ENCODE assay signal across 8 cellular contexts in genomic region chr16:719815-720506, GRCh38. TPM values are rescaled to one million over a fixed set of nuclear protein-coding genes. Genes with fewer than 3 reads are reported as not detected.
A peak's percentile ranks its signal among the peaks of the same experiment; 100 is the strongest.
DNase-seq lines count a peak whose midpoint lies in the region; ATAC-seq and TF ChIP-seq lines count a peak whose summit lies in the region.

No MANE protein-coding gene starts in this region.

- H3K9me3 Mint-ChIP-seq in CD4-positive, alpha-beta T cell, result no peaks in the 10 kb centered on the region
- H3K9me3 Mint-ChIP-seq in activated naive CD4-positive, alpha-beta T cell treated with anti-CD3 and anti-CD28 coated beads, Interleukin-2, amount 10 ng/mL, durations not matched to agents 7 days and 5 days, result no peaks in the 10 kb centered on the region

- CTCF ChIA-PET in CD4-positive, alpha-beta T cell (lab: Charles Lee), result interaction anchor here (2.3 kb wide), 1 partner anchor 21 kb away, joined by 9 read pairs; the partner anchor contains the start of gene CIAO3
- CTCF ChIA-PET in activated naive CD4-positive, alpha-beta T cell treated with anti-CD3 and anti-CD28 coated beads, Interleukin-2, amount 10 ng/mL, durations not matched to agents 7 days and 5 days (lab: Charles Lee), result interaction anchor here (0.7 to 1.7 kb wide), 10 partner anchors 8 to 457 kb away, joined by 3 to 7 read pairs (median 4); no protein-coding TSS in a partner anchor

- peaks cover 10% of the 10 kb centered on the region; the same call in 1 of the 2 replicates for H3F3A ChIP-seq in MM.1S (ENCODE audit: insufficient read depth, low read length)

- H3K9me3 ChIP-seq in CD4-positive, alpha-beta T cell (ENCODE audit: control insufficient read depth, low read length), result no peaks in the 10 kb centered on the region
- H3K9me3 ChIP-seq in MM.1S (replicated peaks; ENCODE audit: insufficient read depth, low read length) (no peaks in the 10 kb centered on the region), iPS-18c (ENCODE audit: control insufficient read depth, insufficient read depth, low read length) (no peaks in the 10 kb centered on the region), stomach smooth muscle (ENCODE audit: control insufficient read depth in 2 of 2, low read length in 2 of 2) (no peaks in the 10 kb centered on the region)

- no peaks in the 10 kb centered on the region for H3K9me2 ChIP-seq in MM.1S (replicated peaks; ENCODE audit: insufficient read depth, low read length)

- H3K36me3 Mint-ChIP-seq in CD4-positive, alpha-beta T cell (ENCODE audit: low read depth), result no peaks in the 10 kb centered on the region
- H3K36me3 Mint-ChIP-seq in activated naive CD4-positive, alpha-beta T cell treated with anti-CD3 and anti-CD28 coated beads, Interleukin-2, amount 10 ng/mL, durations not matched to agents 7 days and 5 days, result no peaks in the 10 kb centered on the region

- no peaks in the 10 kb centered on the region for H4K20me1 ChIP-seq in MM.1S (ENCODE audit: insufficient read depth, low read length)

- peaks cover 9% of the 10 kb centered on the region; the same call in 1 of the 2 replicates for H3K79me2 ChIP-seq in MM.1S (ENCODE audit: low read length)

- intact Hi-C loops in CD4-positive, alpha-beta T cell (cut with DNase I, micrococcal nuclease), result no loop called here

- peaks cover 7% of the 10 kb centered on the region for H3K27me3 ChIP-seq in CD4-positive, alpha-beta T cell (ENCODE audit: control insufficient read depth, insufficient read depth, low read length)
- H3K27me3 ChIP-seq in MM.1S (replicated peaks; ENCODE audit: insufficient read depth, low read length), result peaks cover 25% of the 10 kb centered on the region
- peaks cover 2 to 13% of the 10 kb centered on the region in 2 donors for H3K27me3 ChIP-seq in stomach smooth muscle (ENCODE audit: control insufficient read depth in 1 of 2, insufficient read depth in 2 of 2, low read length in 2 of 2)

- peak overlapping the region; percentile 91 for H2AFZ ChIP-seq in MM.1S (ENCODE audit: low read length)

- peaks cover 21% of the 10 kb centered on the region for H3K4me1 Mint-ChIP-seq in CD4-positive, alpha-beta T cell (ENCODE audit: low read depth)
- H3K4me1 Mint-ChIP-seq in activated naive CD4-positive, alpha-beta T cell treated with anti-CD3 and anti-CD28 coated beads, Interleukin-2, amount 10 ng/mL, durations not matched to agents 7 days and 5 days, result peaks cover 25% of the 10 kb centered on the region

- no peak for DNase-seq in CD4-positive, alpha-beta T cell
- no peak for DNase-seq in MM.1S
- peak; percentile 55 for DNase-seq in activated naive CD4-positive, alpha-beta T cell treated with anti-CD3 and anti-CD28 coated beads, Interleukin-2, amount 10 ng/mL, durations not matched to agents 7 days and 5 days
- DNase-seq in NCI-H128 (lab: John Stamatoyannopoulos, UW; ENCODE audit: unreplicated experiment), result no peak

- H3K27ac Mint-ChIP-seq in CD4-positive, alpha-beta T cell, result peak overlapping the region; percentile 68
- peak overlapping the region; percentile 63 for H3K27ac Mint-ChIP-seq in activated naive CD4-positive, alpha-beta T cell treated with anti-CD3 and anti-CD28 coated beads, Interleukin-2, amount 10 ng/mL, durations not matched to agents 7 days and 5 days

- H3K36me3 ChIP-seq in MM.1S (replicated peaks; ENCODE audit: insufficient read depth, low read length) (no peaks in the 10 kb centered on the region), stomach smooth muscle (ENCODE audit: control insufficient read depth in 2 of 2, insufficient read depth in 2 of 2, low read length in 2 of 2) (no peaks in the 10 kb centered on the region)

- peak; percentile 27 for ATAC-seq in CD4-positive, alpha-beta T cell (ENCODE audit: poor library complexity)
- ATAC-seq in GM18858 (IDR thresholded peaks at IDR 0.05; ENCODE audit: unreplicated experiment), result peak; percentile 9
- no peak for ATAC-seq in GM18867 (IDR thresholded peaks at IDR 0.05; ENCODE audit: unreplicated experiment)

- H3K4me1 ChIP-seq in MM.1S (ENCODE audit: low read length) (peaks cover 9% of the 10 kb centered on the region; the same call in 1 of the 2 replicates), stomach smooth muscle (ENCODE audit: control insufficient read depth, insufficient read depth, low read length) (peaks cover 59% of the 10 kb centered on the region)

- H3K9ac ChIP-seq in MM.1S (ENCODE audit: low read length) (peak overlapping the region; percentile 87; the same call in 1 of the 2 replicates), stomach smooth muscle (ENCODE audit: low read length in 2 of 2) (peak overlapping the region; percentile 72 to 73)

- POLR2A ChIA-PET in CD4-positive, alpha-beta T cell (lab: Charles Lee), result interaction anchor here (0.6 to 2.5 kb wide), 10 partner anchors 8 to 245 kb away, joined by 3 to 20 read pairs (median 4); partner anchors contain the start of genes CIAO3 and STUB1

- no peaks in the 10 kb centered on the region for H3K27me3 Mint-ChIP-seq in CD4-positive, alpha-beta T cell
- H3K27me3 Mint-ChIP-seq in activated naive CD4-positive, alpha-beta T cell treated with anti-CD3 and anti-CD28 coated beads, Interleukin-2, amount 10 ng/mL, durations not matched to agents 7 days and 5 days, result peaks cover 76% of the 10 kb centered on the region

- no peak for TF ChIP-seq CTCF in CD4-positive, alpha-beta T cell (IDR thresholded peaks at IDR 0.05)
- peak; percentile 23 for TF ChIP-seq CTCF in MM.1S (IDR thresholded peaks at IDR 0.05; ENCODE audit: low read length)

- peak overlapping the region; percentile 95 for H3K4me2 ChIP-seq in MM.1S (ENCODE audit: low read depth, low read length)

- peak overlapping the region; percentile 87 for H3K4me3 Mint-ChIP-seq in CD4-positive, alpha-beta T cell
- H3K4me3 Mint-ChIP-seq in activated naive CD4-positive, alpha-beta T cell treated with anti-CD3 and anti-CD28 coated beads, Interleukin-2, amount 10 ng/mL, durations not matched to agents 7 days and 5 days, result peak overlapping the region; percentile 72

- H3K27ac ChIP-seq in CD4-positive, alpha-beta T cell (ENCODE audit: low read depth, low read length), result peak overlapping the region; percentile 35
- peak overlapping the region; percentile 74; the same call in 1 of the 2 replicates for H3K27ac ChIP-seq in MM.1S (ENCODE audit: low read length)
- H3K27ac ChIP-seq in stomach smooth muscle (ENCODE audit: low read length), result peak overlapping the region; percentile 82

- H3K4me3 ChIP-seq in MM.1S (ENCODE audit: low read length) (peak overlapping the region; percentile 95), iPS-18c (ENCODE audit: insufficient read depth, low read depth, low read length) (peak overlapping the region; percentile 84; the same call in 1 of the 2 replicates), stomach smooth muscle (ENCODE audit: low read length in 2 of 2) (peak overlapping the region; percentile 75 to 84)

RNA-seq across cellular contexts. Expression of gene ANTKMT, which starts 1.0 kb away (rescaled TPM):
- total RNA-seq in CD4-positive, alpha-beta T cell, result 1 to 10 TPM; 8.1 TPM

RNA-seq across cellular contexts. Expression of gene METRN, which starts 5.0 kb away (rescaled TPM):
- total RNA-seq in CD4-positive, alpha-beta T cell, result 1 to 10 TPM; 2.6 to 3.2 TPM

RNA-seq across cellular contexts. Expression of gene CCDC78, which starts 6.3 kb away (rescaled TPM):
- 1 to 10 TPM; 1.2 to 2.7 TPM for total RNA-seq in CD4-positive, alpha-beta T cell

RNA-seq across cellular contexts. Expression of gene HAGHL, which starts 6.9 kb away (rescaled TPM):
- 1 to 10 TPM; 7.1 to 9.2 TPM for total RNA-seq in CD4-positive, alpha-beta T cell

RNA-seq across cellular contexts. Expression of gene FBXL16, which starts 14.4 kb away (rescaled TPM):
- total RNA-seq in CD4-positive, alpha-beta T cell, result 10 to 100 TPM; 11.0 to 11.7 TPM
